10 cellular contexts compared by ENCODE assay signal in genomic region chr6:15308445-15309213, GRCh38.
DNase-seq lines count a peak whose midpoint lies in the region; ATAC-seq and TF ChIP-seq lines count a peak whose summit lies in the region.
"Had no signal": no experiment of that assay in that cellular context is flagged by ENCODE, and none has a peak within 500 bp of the region (broad histone marks: within the 10 kb centered on the region; RNA-seq: fewer than 3 reads in every experiment).

No MANE protein-coding gene starts in this region.

- H3K4me3 Mint-ChIP-seq in T-helper 2 cell treated with Interferon-gamma antibody and Interleukin-4, amounts not matched to agents 5 μg/mL and 100 μg/mL, for 36 hours = peak overlapping the region; percentile 42
- no peak overlapping the region for H3K4me3 Mint-ChIP-seq in chondrocyte (ENCODE audit: unreplicated experiment)

- H3K27ac Mint-ChIP-seq in T-helper 2 cell treated with Interferon-gamma antibody and Interleukin-4, amounts not matched to agents 5 μg/mL and 100 μg/mL, for 36 hours = peak overlapping the region; percentile 68
- H3K27ac Mint-ChIP-seq in chondrocyte (ENCODE audit: unreplicated experiment) = peak overlapping the region; percentile 1

- H3K9me3 Mint-ChIP-seq in T-helper 2 cell treated with Interferon-gamma antibody and Interleukin-4, amounts not matched to agents 5 μg/mL and 100 μg/mL, for 36 hours = no peaks in the 10 kb centered on the region
- H3K9me3 Mint-ChIP-seq in chondrocyte (ENCODE audit: low read depth) = no peaks in the 10 kb centered on the region

- H3K27me3 Mint-ChIP-seq in T-helper 2 cell treated with Interferon-gamma antibody and Interleukin-4, amounts not matched to agents 5 μg/mL and 100 μg/mL, for 36 hours (ENCODE audit: low read depth) = no peaks in the 10 kb centered on the region
- no peaks in the 10 kb centered on the region for H3K27me3 Mint-ChIP-seq in chondrocyte (ENCODE audit: low read depth)

- no peak for DNase-seq in T-helper 2 cell treated with Interferon-gamma antibody and Interleukin-4, amounts not matched to agents 5 μg/mL and 100 μg/mL, for 36 hours (ENCODE audit: low spot score)
- DNase-seq in T-helper 2 cell = no peak
- DNase-seq in NCI-H82 (lab: John Stamatoyannopoulos, UW) = peak; percentile 90
- DNase-seq in chondrocyte (ENCODE audit: low spot score) = no peak
- peak; percentile 58 for DNase-seq in renal cortical epithelial cell (ENCODE audit: low read depth)
- no peak for DNase-seq in NCI-H2107 (lab: John Stamatoyannopoulos, UW)
- DNase-seq in ureter (ENCODE audit: low spot score) = no peak
- DNase-seq: activated CD4-positive, alpha-beta T cell treated with anti-CD3 and anti-CD28 coated beads, Interleukin-2, amount 50 U/mL, for 48 hours; NCI-H1105 had no signal

- peaks cover 70% of the 10 kb centered on the region for H3K4me1 Mint-ChIP-seq in T-helper 2 cell treated with Interferon-gamma antibody and Interleukin-4, amounts not matched to agents 5 μg/mL and 100 μg/mL, for 36 hours (ENCODE audit: low read depth)
- peaks cover 38% of the 10 kb centered on the region for H3K4me1 Mint-ChIP-seq in chondrocyte (ENCODE audit: low read depth)

- ATAC-seq in HG03565 (IDR thresholded peaks at IDR 0.05; ENCODE audit: unreplicated experiment) = no peak

- H3K36me3 Mint-ChIP-seq in T-helper 2 cell treated with Interferon-gamma antibody and Interleukin-4, amounts not matched to agents 5 μg/mL and 100 μg/mL, for 36 hours (ENCODE audit: low read depth) = peaks cover 24% of the 10 kb centered on the region
- H3K36me3 Mint-ChIP-seq in chondrocyte (ENCODE audit: low read depth) = no peaks in the 10 kb centered on the region

- TF ChIP-seq CTCF in chondrocyte (IDR thresholded peaks at IDR 0.05) = no peak

Comparison
In these comparisons a context has a peak if more than half of its experiments do, and no peak if none do; other contexts are left out.
1. DNase-seq: peak in NCI-H82 (single experiment) and renal cortical epithelial cell (single experiment); none in T-helper 2 cell treated with Interferon-gamma antibody and Interleukin-4, amounts not matched to agents 5 μg/mL and 100 μg/mL, for 36 hours (single experiment), T-helper 2 cell (0 of 5), chondrocyte (single experiment), NCI-H2107 (single experiment) and ureter (single experiment).